25 cellular contexts compared by ENCODE assay signal in genomic region chr1:178019622-178020021, GRCh38. TPM values are rescaled to one million over a fixed set of nuclear protein-coding genes. Genes with fewer than 3 reads are reported as not detected.
"Had no signal": no experiment of that assay in that cellular context is flagged by ENCODE, and none has a peak within 500 bp of the region (broad histone marks: within the 10 kb centered on the region; RNA-seq: fewer than 3 reads in every experiment).

No MANE protein-coding gene starts in this region.

- H3K4me3 ChIP-seq: colonic mucosa, esophagus muscularis mucosa, lung, neural progenitor cell, right lobe of liver, thoracic aorta, tibial nerve, upper lobe of left lung had no signal

- DNase-seq: colonic mucosa; effector CD8-positive, alpha-beta T cell; endodermal cell; hypothalamus; mesenchymal stem cell; midbrain; naive thymus-derived CD4-positive, alpha-beta T cell; right lobe of liver; small intestine; stimulated activated CD4-positive, alpha-beta T cell treated with anti-CD3 and anti-CD28 coated beads, Interleukin-15, amount 100 ng/mL, for 24 hours; stimulated activated CD4-positive, alpha-beta T cell treated with anti-CD3 and anti-CD28 coated beads, Interleukin-2, amount 100 ng/mL, for 48 hours; stimulated activated naive B cell treated with anti-CD40 and anti-IgM and Interleukin-4, amounts not matched to agents 10 μg/mL and 1 μg/mL and 100 μg/mL, for 72 hours; upper lobe of left lung had no signal

- H3K27me3 Mint-ChIP-seq: dendritic cell treated with granulocyte-macrophage colony-stimulating factor and Interleukin-4, amounts not matched to agents 40 ng/mL and 50 ng/mL, for 4 days; progenitor cell of endocrine pancreas had no signal

- H3K36me3 ChIP-seq: colonic mucosa, neural progenitor cell had no signal

- ATAC-seq: left lobe of liver; naive thymus-derived CD4-positive, alpha-beta T cell; stimulated activated naive B cell treated with anti-CD40 and anti-IgM and Interleukin-4, amounts not matched to agents 10 μg/mL and 1 μg/mL and 100 μg/mL, for 72 hours had no signal

- H3K9me3 ChIP-seq: colonic mucosa, right lobe of liver, thoracic aorta, upper lobe of left lung had no signal

- H3K27ac ChIP-seq: colonic mucosa, esophagus muscularis mucosa, neural progenitor cell, parathyroid adenoma, right lobe of liver, thoracic aorta, tibial nerve, upper lobe of left lung had no signal

- H3K4me1 Mint-ChIP-seq: endodermal cell; naive thymus-derived CD4-positive, alpha-beta T cell; nephron; neural progenitor cell; stimulated activated naive B cell treated with anti-CD40 and anti-IgM and Interleukin-4, amounts not matched to agents 10 μg/mL and 1 μg/mL and 100 μg/mL, for 72 hours had no signal

- H3K4me1 ChIP-seq: colonic mucosa, esophagus muscularis mucosa, neural progenitor cell, parathyroid adenoma, tibial nerve, upper lobe of left lung had no signal

- H3K36me3 Mint-ChIP-seq: naive thymus-derived CD4-positive, alpha-beta T cell; neural progenitor cell had no signal

- H3K4me3 Mint-ChIP-seq: dendritic cell treated with granulocyte-macrophage colony-stimulating factor and Interleukin-4, amounts not matched to agents 40 ng/mL and 50 ng/mL, for 4 days; endodermal cell; naive thymus-derived CD4-positive, alpha-beta T cell; nephron; neural progenitor cell; stimulated activated naive B cell treated with anti-CD40 and anti-IgM and Interleukin-4, amounts not matched to agents 10 μg/mL and 1 μg/mL and 100 μg/mL, for 72 hours; stimulated activated naive CD8-positive, alpha-beta T cell treated with anti-CD3 and anti-CD28 coated beads, Interleukin-15, Interleukin-2, amounts not matched to agents 100 ng/mL and 50 ng/mL, for 24 hours had no signal

- H3K27me3 ChIP-seq: colonic mucosa, esophagus muscularis mucosa, neural progenitor cell, right lobe of liver, tibial nerve, upper lobe of left lung had no signal

- H3K27ac Mint-ChIP-seq: dendritic cell treated with granulocyte-macrophage colony-stimulating factor and Interleukin-4, amounts not matched to agents 40 ng/mL and 50 ng/mL, for 4 days; endodermal cell; naive thymus-derived CD4-positive, alpha-beta T cell; nephron; neural progenitor cell; progenitor cell of endocrine pancreas; stimulated activated naive B cell treated with anti-CD40 and anti-IgM and Interleukin-4, amounts not matched to agents 10 μg/mL and 1 μg/mL and 100 μg/mL, for 72 hours; stimulated activated naive CD8-positive, alpha-beta T cell treated with anti-CD3 and anti-CD28 coated beads, Interleukin-15, Interleukin-2, amounts not matched to agents 100 ng/mL and 50 ng/mL, for 24 hours had no signal

RNA-seq across cellular contexts. Expression of gene SEC16B, which starts 49.8 kb away (rescaled TPM):
- total RNA-seq: frontal cortex had no signal
- polyA plus RNA-seq: naive thymus-derived CD4-positive, alpha-beta T cell had no signal
